Comparison of ENCODE assay signal across 2 cellular contexts in genomic region chr3:43171770-43172169, GRCh38.
TF ChIP-seq lines count a peak whose summit lies in the region.

No MANE protein-coding gene starts in this region.

TF ChIP-seq in SK-N-SH treated with all-trans-retinoic acid at 6 μM for 48 hours, 23 proteins besides CTCF, POLR2A, EP300 and RAD21 (continued from another document):
- TF ChIP-seq POU6F1 (CRISPR knock-in tag; IDR thresholded peaks at IDR 0.05; ENCODE audit: borderline replicate concordance, low read depth), result no peak
- no peak for TF ChIP-seq TOX (CRISPR knock-in tag; IDR thresholded peaks at IDR 0.05; ENCODE audit: borderline replicate concordance)
TF ChIP-seq in SK-N-SH treated with all-trans-retinoic acid at 6 μM for 48 hours: peak in this region for 3.

TF ChIP-seq in SK-N-SH, 30 proteins besides CTCF, POLR2A, EP300 and RAD21 (continued from another document):
- TF ChIP-seq NRF1 (IDR thresholded peaks at IDR 0.05; ENCODE audit: low read depth, low read length) (no peak), ELF1 (IDR thresholded peaks at IDR 0.05) (no peak), FOSL2 (IDR thresholded peaks at IDR 0.05; ENCODE audit: borderline replicate concordance, low read depth) (no peak), FOXM1 (IDR thresholded peaks at IDR 0.05; ENCODE audit: low read depth) (no peak), RCOR1 (IDR thresholded peaks at IDR 0.05; ENCODE audit: low read length) (no peak), SMC3 (IDR thresholded peaks at IDR 0.05; ENCODE audit: low read depth, low read length) (no peak), SIN3A (IDR thresholded peaks at IDR 0.05; ENCODE audit: borderline replicate concordance, low read depth, low read length) (no peak), PBX3 (IDR thresholded peaks at IDR 0.05) (no peak), MAX (IDR thresholded peaks at IDR 0.05; ENCODE audit: low read depth) (no peak), RXRA (IDR thresholded peaks at IDR 0.05; ENCODE audit: borderline replicate concordance, low read depth) (no peak), TAF1 (IDR thresholded peaks at IDR 0.05; ENCODE audit: borderline replicate concordance, low read depth, low read length) (no peak), GATA2 (CRISPR knock-in tag; IDR thresholded peaks at IDR 0.05) (no peak), TEAD4 (IDR thresholded peaks at IDR 0.05; ENCODE audit: borderline replicate concordance, insufficient read depth) (no peak)
